8 cellular contexts compared by ENCODE assay signal in genomic region chr10:124418726-124419501, GRCh38. TPM values are rescaled to one million over a fixed set of nuclear protein-coding genes. Genes with fewer than 3 reads are reported as not detected.
DNase-seq lines count a peak whose midpoint lies in the region; ATAC-seq lines count a peak whose summit lies in the region.

Gene OAT (minus strand): TSS chr10:124418923. CDS start chr10:124412171, 6,752 bp downstream.

- peak; percentile 96 for DNase-seq in COLO668 (lab: John Stamatoyannopoulos, UW; ENCODE audit: unreplicated experiment)
- peak; percentile 95 for DNase-seq in HT1080 (ENCODE audit: low read depth)
- peak; percentile 95 for DNase-seq in NT2/D1 (ENCODE audit: low read depth, low spot score)
- peak; percentile 84 to 88 (median 86) for DNase-seq in activated CD8-positive, alpha-beta memory T cell treated with anti-CD3 and anti-CD28 coated beads for 48 hours (ENCODE audit: low read depth in 2 of 3, low spot score in 2 of 3)
- peak; percentile 95 to 96 (median 95) for DNase-seq in effector memory CD8-positive, alpha-beta T cell
- DNase-seq in medulla oblongata (ENCODE audit: extremely low spot score): peak; percentile 98
- peak; percentile 90 to 97 (median 93) for DNase-seq in stimulated activated CD4-positive, alpha-beta T cell treated with anti-CD3 and anti-CD28 coated beads, TNF-alpha, amount 100 ng/mL, for 48 hours (ENCODE audit: low read depth in 3 of 3)

- peaks cover 10% of the 10 kb centered on the region for H3K36me3 Mint-ChIP-seq in effector memory CD8-positive, alpha-beta T cell (ENCODE audit: insufficient read depth)

- H3K4me3 ChIP-seq in NT2/D1 (ENCODE audit: insufficient read length, low read depth): peak within 1 kb of the TSS; percentile 71

- no peaks in the 10 kb centered on the region for H3K9me3 Mint-ChIP-seq in effector memory CD8-positive, alpha-beta T cell

- H3K9me3 ChIP-seq in NT2/D1 (ENCODE audit: insufficient read depth, low read length): no peaks in the 10 kb centered on the region

- H3K9ac ChIP-seq in NT2/D1 (ENCODE audit: insufficient read length, low read depth): peak within 1 kb of the TSS; percentile 81

- peaks cover 3 to 23% of the 10 kb centered on the region in 2 donors for H3K4me1 Mint-ChIP-seq in effector memory CD8-positive, alpha-beta T cell (ENCODE audit: low read depth in 2 of 2)

- ATAC-seq in GM21360 (IDR thresholded peaks at IDR 0.05; ENCODE audit: unreplicated experiment): peak; percentile 94
- peak; percentile 95 for ATAC-seq in effector memory CD8-positive, alpha-beta T cell (replicated peaks)

- H3K4me3 Mint-ChIP-seq in effector memory CD8-positive, alpha-beta T cell: peak within 1 kb of the TSS; percentile 78 to 79

- H3K27ac Mint-ChIP-seq in effector memory CD8-positive, alpha-beta T cell: peak within 1 kb of the TSS; percentile 46 to 76

- H3K27me3 Mint-ChIP-seq in effector memory CD8-positive, alpha-beta T cell: peaks cover under 1 to 17% of the 10 kb centered on the region in 2 donors

- H3K36me3 ChIP-seq in NT2/D1 (ENCODE audit: insufficient read depth, insufficient read length, low read length): peaks cover 13% of the 10 kb centered on the region

- peaks cover 19% of the 10 kb centered on the region for H3K27me3 ChIP-seq in NT2/D1 (ENCODE audit: insufficient read depth, insufficient read length)

- no peaks in the 10 kb centered on the region for H3K4me1 ChIP-seq in NT2/D1 (ENCODE audit: insufficient read depth, insufficient read length)

RNA-seq across cellular contexts. Expression of gene OAT, which starts in this region (rescaled TPM):
- 99.3 and 105 TPM in 2 replicates for total RNA-seq in HT1080 (2014; rRNA removed; shearing (Covaris generic))
- 93.4 and 108 TPM in 2 replicates for polyA plus RNA-seq in HT1080 (2015; cell fraction: cytosol; rRNA removed)
- polyA plus RNA-seq in HT1080 (2015; cell fraction: nucleus; rRNA removed): 152 and 175 TPM in 2 replicates

Comparison
In these comparisons a context has a peak if more than half of its experiments do, and no peak if none do; other contexts are left out.
1. Peak in every context shown above with its lines: DNase-seq, ATAC-seq and H3K4me3 ChIP-seq.